21 cellular contexts compared by ENCODE assay signal in the genomic region with DNA sequence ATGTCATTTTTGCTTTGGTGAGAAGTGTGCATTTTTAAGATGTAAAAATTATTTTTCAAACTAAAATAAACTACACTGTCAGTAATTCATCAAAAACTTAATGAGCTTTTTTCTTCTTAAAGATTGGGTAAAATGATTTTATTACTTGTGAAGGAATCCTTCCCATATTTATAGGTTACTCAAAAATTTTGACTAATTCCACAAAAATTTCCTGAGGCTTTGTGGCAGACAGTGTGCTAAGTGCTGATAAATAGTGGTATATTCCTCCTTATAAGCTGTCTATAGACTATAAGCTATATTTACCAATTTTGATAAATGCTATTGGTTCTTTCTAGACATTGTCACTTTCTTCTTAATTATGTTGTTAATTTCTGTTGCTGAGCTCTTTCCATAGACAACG.
"Had no signal": no experiment of that assay in that cellular context is flagged by ENCODE, and none has a peak within 500 bp of the region (broad histone marks: within the 10 kb centered on the region; RNA-seq: fewer than 3 reads in every experiment).

No MANE protein-coding gene starts in this region.

- H3K36me3 ChIP-seq: esophagus squamous epithelium, lower lobe of right lung, pancreas, right lobe of liver, thyroid gland had no signal

- H3K27ac Mint-ChIP-seq: activated naive CD4-positive, alpha-beta T cell treated with anti-CD3 and anti-CD28 coated beads, Interleukin-2, amount 10 ng/mL, durations not matched to agents 7 days and 5 days; effector memory CD8-positive, alpha-beta T cell; natural killer cell; stimulated activated naive B cell treated with anti-CD40 and anti-IgM and Interleukin-4, amounts not matched to agents 10 μg/mL and 1 μg/mL and 100 μg/mL, for 72 hours; T-helper 17 cell had no signal

- DNase-seq: activated CD4-positive, alpha-beta T cell treated with anti-CD3 and anti-CD28 coated beads, Interleukin-2, amount 50 U/mL, for 1 hour; activated CD4-positive, CD25-positive, alpha-beta regulatory T cell treated with anti-CD3 and anti-CD28 coated beads, Interleukin-2, amount 50 U/mL, for 72 hours; activated CD8-positive, alpha-beta memory T cell treated with anti-CD3 and anti-CD28 coated beads for 24 hours; activated CD8-positive, alpha-beta memory T cell treated with anti-CD3 and anti-CD28 coated beads, Interleukin-2, amount 50 U/mL, for 48 hours; activated effector memory CD4-positive, alpha-beta T cell treated with Interleukin-2 at 50 U/mL for 16 hours; activated naive CD4-positive, alpha-beta T cell treated with anti-CD3 and anti-CD28 coated beads, Interleukin-2, amount 10 ng/mL, durations not matched to agents 7 days and 5 days; activated T-cell treated with anti-CD3 and anti-CD28 coated beads, Interleukin-2, amount 50 U/mL, for 48 hours; aorta; effector memory CD8-positive, alpha-beta T cell; esophagus squamous epithelium; foreskin melanocyte; glutamatergic neuron; hippocampal formation; lower lobe of right lung; natural killer cell; pancreas; right lobe of liver; stimulated activated naive B cell treated with anti-CD40 and anti-IgM and Interleukin-4, amounts not matched to agents 10 μg/mL and 1 μg/mL and 100 μg/mL, for 72 hours; T-helper 17 cell; thyroid gland had no signal

- H3K4me1 Mint-ChIP-seq: activated naive CD4-positive, alpha-beta T cell treated with anti-CD3 and anti-CD28 coated beads, Interleukin-2, amount 10 ng/mL, durations not matched to agents 7 days and 5 days; natural killer cell; stimulated activated naive B cell treated with anti-CD40 and anti-IgM and Interleukin-4, amounts not matched to agents 10 μg/mL and 1 μg/mL and 100 μg/mL, for 72 hours; T-helper 17 cell had no signal

- H3K36me3 Mint-ChIP-seq: activated naive CD4-positive, alpha-beta T cell treated with anti-CD3 and anti-CD28 coated beads, Interleukin-2, amount 10 ng/mL, durations not matched to agents 7 days and 5 days; natural killer cell; stimulated activated naive B cell treated with anti-CD40 and anti-IgM and Interleukin-4, amounts not matched to agents 10 μg/mL and 1 μg/mL and 100 μg/mL, for 72 hours had no signal

- H3K27me3 Mint-ChIP-seq: activated naive CD4-positive, alpha-beta T cell treated with anti-CD3 and anti-CD28 coated beads, Interleukin-2, amount 10 ng/mL, durations not matched to agents 7 days and 5 days; effector memory CD8-positive, alpha-beta T cell; stimulated activated naive B cell treated with anti-CD40 and anti-IgM and Interleukin-4, amounts not matched to agents 10 μg/mL and 1 μg/mL and 100 μg/mL, for 72 hours; T-helper 17 cell had no signal

- H3K4me3 ChIP-seq: esophagus squamous epithelium, lower lobe of right lung, pancreas, right lobe of liver, thyroid gland had no signal

- ATAC-seq: effector memory CD8-positive, alpha-beta T cell; lower lobe of right lung; natural killer cell; pancreas; right lobe of liver; stimulated activated naive B cell treated with anti-CD40 and anti-IgM and Interleukin-4, amounts not matched to agents 10 μg/mL and 1 μg/mL and 100 μg/mL, for 72 hours; T-helper 17 cell had no signal

- H3K27ac ChIP-seq: esophagus squamous epithelium, lower lobe of right lung, pancreas, right lobe of liver, thyroid gland, VCaP had no signal

- H3K4me3 Mint-ChIP-seq: activated naive CD4-positive, alpha-beta T cell treated with anti-CD3 and anti-CD28 coated beads, Interleukin-2, amount 10 ng/mL, durations not matched to agents 7 days and 5 days; effector memory CD8-positive, alpha-beta T cell; natural killer cell; stimulated activated naive B cell treated with anti-CD40 and anti-IgM and Interleukin-4, amounts not matched to agents 10 μg/mL and 1 μg/mL and 100 μg/mL, for 72 hours; T-helper 17 cell had no signal

- H3K9me3 ChIP-seq: esophagus squamous epithelium, lower lobe of right lung, pancreas, right lobe of liver, thyroid gland had no signal

- H3K9me3 Mint-ChIP-seq: activated naive CD4-positive, alpha-beta T cell treated with anti-CD3 and anti-CD28 coated beads, Interleukin-2, amount 10 ng/mL, durations not matched to agents 7 days and 5 days; stimulated activated naive B cell treated with anti-CD40 and anti-IgM and Interleukin-4, amounts not matched to agents 10 μg/mL and 1 μg/mL and 100 μg/mL, for 72 hours had no signal

- H3K4me1 ChIP-seq: esophagus squamous epithelium, lower lobe of right lung, pancreas, right lobe of liver, thyroid gland had no signal

- H3K27me3 ChIP-seq: esophagus squamous epithelium, pancreas, right lobe of liver, thyroid gland had no signal
